ENCODE assay signal across 15 cellular contexts in the genomic region with DNA sequence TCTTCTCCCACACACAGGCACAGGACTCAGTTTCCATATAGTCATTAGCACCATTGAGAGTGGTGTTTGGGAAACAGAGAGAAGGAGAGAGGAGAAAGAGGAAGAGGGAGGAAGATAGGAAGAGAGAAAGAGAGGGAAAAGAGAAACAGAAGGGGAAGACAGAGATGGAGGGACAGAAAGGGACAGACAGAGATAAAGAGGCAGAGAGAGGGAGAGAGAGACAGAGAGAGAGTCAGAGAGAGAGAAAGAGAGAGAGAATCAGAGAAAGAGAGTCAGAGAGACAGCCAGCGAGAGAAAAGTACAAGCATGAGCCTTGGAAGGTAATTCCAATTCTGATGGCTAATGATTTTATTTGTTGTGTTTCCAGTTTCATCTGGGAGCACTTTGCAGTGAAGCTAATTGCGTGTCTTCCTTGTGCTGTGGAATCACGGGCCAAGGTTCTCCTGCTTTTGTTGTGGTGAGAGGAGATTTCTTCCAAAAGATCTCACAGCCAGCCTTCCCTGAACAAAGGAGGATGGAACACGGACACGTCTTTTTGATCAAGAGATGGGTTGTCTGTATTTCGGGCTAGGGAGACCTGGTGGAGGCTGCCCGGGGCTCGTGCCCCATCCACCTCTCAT.
DNase-seq lines count a peak whose midpoint lies in the region; ATAC-seq, FAIRE-seq and TF ChIP-seq lines count a peak whose summit lies in the region.
"Had no signal": no experiment of that assay in that cellular context is flagged by ENCODE, and none has a peak within 500 bp of the region (broad histone marks: within the 10 kb centered on the region; RNA-seq: fewer than 3 reads in every experiment).

No MANE protein-coding gene starts in this region.

- H2AFZ ChIP-seq in GM23248 (peak overlapping the region; percentile 26; the same call in 1 of the 2 replicates), PC-3 (ENCODE audit: low read length) (no peak overlapping the region)
- H2AFZ ChIP-seq: GM23338 had no signal

- H3K4me3 ChIP-seq in GM23248 (no peak overlapping the region), esophagus muscularis mucosa (no peak overlapping the region), sigmoid colon (no peak overlapping the region), PC-3 (ENCODE audit: low read length) (no peak overlapping the region)
- H3K4me3 ChIP-seq: GM23338 had no signal

- TF ChIP-seq EP300 in esophagus muscularis mucosa (IDR thresholded peaks at IDR 0.05) (no peak), sigmoid colon (IDR thresholded peaks at IDR 0.05) (no peak)

- H3K27ac ChIP-seq in GM23248, result no peak overlapping the region
- peak overlapping the region in 1 of 4 donors; percentile 57 for H3K27ac ChIP-seq in esophagus muscularis mucosa (replicated peaks in 1 of 4)
- peak overlapping the region in 1 of 4 donors; percentile 62 for H3K27ac ChIP-seq in sigmoid colon
- H3K27ac ChIP-seq in PC-3 (ENCODE audit: low read length), result no peak overlapping the region

- H3K4me2 ChIP-seq in GM23248 (ENCODE audit: unreplicated experiment) (no peak overlapping the region), PC-3 (ENCODE audit: low read length) (no peak overlapping the region)
- H3K4me2 ChIP-seq: GM23338 had no signal

- H3K9ac ChIP-seq in GM23248 (no peak overlapping the region), PC-3 (ENCODE audit: low read length) (no peak overlapping the region)

- no peak for FAIRE-seq in urothelium cell line (lab: Jason Lieb, UNC)
- FAIRE-seq: GM12891, HTR-8/SVneo had no signal

- ATAC-seq in PC-3, result no peak
- ATAC-seq: GM23338 had no signal

- H3K9me2 ChIP-seq in GM23248 (ENCODE audit: insufficient read depth), result no peaks in the 10 kb centered on the region
- no peaks in the 10 kb centered on the region for H3K9me2 ChIP-seq in PC-3 (replicated peaks; ENCODE audit: low read length)

- H3F3A ChIP-seq in GM23248 (ENCODE audit: insufficient read depth), result peaks cover 6% of the 10 kb centered on the region
- H3F3A ChIP-seq in PC-3 (ENCODE audit: low read length, unreplicated experiment), result no peaks in the 10 kb centered on the region

- H3K4me1 ChIP-seq in GM23248 (ENCODE audit: insufficient read depth) (peaks cover 30% of the 10 kb centered on the region), esophagus muscularis mucosa (peaks cover 9 to 35% (median 24%) of the 10 kb centered on the region in 4 donors), sigmoid colon (peaks cover 0 to 36% (median 27%) of the 10 kb centered on the region in 4 donors), PC-3 (ENCODE audit: insufficient read depth, low read length) (no peaks in the 10 kb centered on the region)

- DNase-seq in activated CD8-positive, alpha-beta memory T cell treated with anti-CD3 and anti-CD28 coated beads for 24 hours, result peak; percentile 37
- DNase-seq in activated CD8-positive, alpha-beta memory T cell treated with anti-CD3 and anti-CD28 coated beads, Interleukin-2, amount 50 U/mL, for 4 hours, result no peak
- DNase-seq in GM23248 (no peak), esophagus muscularis mucosa (ENCODE audit: extremely low spot score) (peak; percentile 50), urothelium cell line (ENCODE audit: low spot score) (peak; percentile 0), sigmoid colon (no peak), PC-3 (no peak)
- DNase-seq: 8988T; C1 segment of cervical spinal cord; CD4-positive, alpha-beta memory T cell; DMS79; H7 had no signal

- 45 to 57% methylated on average over 8 of the region's 8 CpGs for WGBS in GM23248 (ENCODE audit: low coverage in 1 of 2, low lambda C conversion rate in 2 of 2, missing lambda C conversion rate in 2 of 2), 2 experiments
- WGBS in esophagus muscularis mucosa, result 94% methylated on average over 8 of the region's 8 CpGs
- 83 to 88% methylated on average over 8 of the region's 8 CpGs for WGBS in sigmoid colon, 2 donors

- POLR2A ChIA-PET in PC-3 (lab: Charles Lee; ENCODE audit: unreplicated experiment), result no interaction called here

- TF ChIP-seq CTCF in esophagus muscularis mucosa (IDR thresholded peaks at IDR 0.05), result no peak
- no peak for TF ChIP-seq CTCF in sigmoid colon (IDR thresholded peaks at IDR 0.05)
- TF ChIP-seq CTCF in PC-3 (conservative IDR thresholded peaks at IDR 0.05; ENCODE audit: low read depth, low read length), result no peak

- no peaks in the 10 kb centered on the region for H3K9me3 ChIP-seq in GM23248 (ENCODE audit: low read depth)
- no peaks in the 10 kb centered on the region for H3K9me3 ChIP-seq in esophagus muscularis mucosa
- no peaks in the 10 kb centered on the region for H3K9me3 ChIP-seq in sigmoid colon
- no peaks in the 10 kb centered on the region for H3K9me3 ChIP-seq in PC-3 (ENCODE audit: low read length)

- BruUV-seq in PC-3 (replicated peaks; lab: Mats Ljungman, UMichigan), result no TSS peak

- no peak for TF ChIP-seq POLR2A in esophagus muscularis mucosa (IDR thresholded peaks at IDR 0.05; ENCODE audit: low read depth)
- no peak for TF ChIP-seq POLR2A in sigmoid colon (IDR thresholded peaks at IDR 0.05)

- intact Hi-C loops in esophagus muscularis mucosa (cut with DNase I) (no loop called here), sigmoid colon (cut with DNase I) (no loop called here), PC-3 (cut with micrococcal nuclease) (no loop called here)

- no peaks in the 10 kb centered on the region for H4K20me1 ChIP-seq in GM23248 (ENCODE audit: insufficient read depth)
- H4K20me1 ChIP-seq in PC-3 (ENCODE audit: low read length), result no peaks in the 10 kb centered on the region

- in situ Hi-C loops in GM23248 (cut with MboI), result no loop called here

- H3K27me3 ChIP-seq in GM23248 (replicated peaks; ENCODE audit: insufficient read depth) (no peaks in the 10 kb centered on the region), esophagus muscularis mucosa (no peaks in the 10 kb centered on the region), sigmoid colon (no peaks in the 10 kb centered on the region), PC-3 (ENCODE audit: low read length) (no peaks in the 10 kb centered on the region)

- H3K36me3 ChIP-seq in GM23248 (ENCODE audit: low read depth) (no peaks in the 10 kb centered on the region), esophagus muscularis mucosa (no peaks in the 10 kb centered on the region), sigmoid colon (no peaks in the 10 kb centered on the region), PC-3 (ENCODE audit: low read depth, low read length) (no peaks in the 10 kb centered on the region)

- CTCF ChIA-PET in PC-3 (lab: Charles Lee), result no interaction called here

- H3K79me2 ChIP-seq in GM23248 (ENCODE audit: insufficient read depth) (no peaks in the 10 kb centered on the region), PC-3 (ENCODE audit: low read length) (no peaks in the 10 kb centered on the region)

Comparison
In these comparisons a context has a peak if more than half of its experiments do, and no peak if none do; other contexts are left out.
1. DNase-seq: peak in activated CD8-positive, alpha-beta memory T cell treated with anti-CD3 and anti-CD28 coated beads for 24 hours (single experiment), esophagus muscularis mucosa (single experiment) and urothelium cell line (single experiment); none in activated CD8-positive, alpha-beta memory T cell treated with anti-CD3 and anti-CD28 coated beads, Interleukin-2, amount 50 U/mL, for 4 hours (single experiment), GM23248 (single experiment), sigmoid colon (single experiment) and PC-3 (single experiment).